1 cellular context compared by ENCODE assay signal in the genomic region with DNA sequence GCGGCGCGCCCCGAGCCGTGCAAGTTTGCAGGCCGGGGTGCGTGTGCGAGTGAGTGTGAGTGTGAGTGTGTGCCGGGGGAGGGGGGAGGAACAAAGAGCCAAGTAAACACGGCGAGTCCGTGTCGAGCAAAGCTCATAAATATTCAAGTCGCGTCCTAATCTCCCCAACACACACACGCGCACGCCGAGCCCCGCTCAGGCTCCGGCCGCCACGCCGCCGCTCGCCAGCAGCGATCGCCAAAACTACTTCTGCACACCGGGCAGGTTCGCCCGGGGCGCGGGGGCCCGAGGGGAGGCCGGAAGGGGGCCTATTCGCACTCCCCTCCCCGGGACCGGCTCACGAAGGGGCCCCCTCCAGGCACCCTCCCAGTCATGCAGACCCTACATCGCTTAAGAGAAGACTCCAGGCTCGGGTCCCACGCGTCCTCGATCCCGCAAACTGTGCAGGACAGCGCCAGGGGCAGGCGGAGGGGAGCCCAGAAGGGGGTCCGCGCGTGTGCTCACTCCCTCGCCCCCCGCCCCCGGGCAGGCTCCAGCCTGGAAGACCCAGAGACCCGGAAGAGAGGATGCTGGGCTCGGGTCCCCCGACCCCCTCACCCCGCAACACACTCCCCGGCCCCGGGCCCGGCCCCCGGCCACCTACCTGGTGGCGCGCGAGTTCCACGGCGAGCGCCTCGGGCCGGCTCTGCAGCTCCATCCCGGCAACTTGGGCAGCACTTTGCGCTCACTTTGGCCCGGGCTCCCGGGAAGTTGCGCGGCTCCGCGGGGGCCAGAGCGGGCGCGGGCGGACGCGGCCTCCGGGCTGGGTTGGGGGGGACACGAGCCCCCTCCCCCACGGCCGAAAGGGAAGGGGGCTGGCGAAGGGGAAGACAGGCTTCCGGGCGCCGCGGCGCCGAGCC.
TF ChIP-seq lines count a peak whose summit lies in the region.

No MANE protein-coding gene starts in this region.

TF ChIP-seq in IMR-90, 13 proteins besides CTCF, POLR2A, EP300 and RAD21 (continued from another document):
- TF ChIP-seq, protein P1, sequence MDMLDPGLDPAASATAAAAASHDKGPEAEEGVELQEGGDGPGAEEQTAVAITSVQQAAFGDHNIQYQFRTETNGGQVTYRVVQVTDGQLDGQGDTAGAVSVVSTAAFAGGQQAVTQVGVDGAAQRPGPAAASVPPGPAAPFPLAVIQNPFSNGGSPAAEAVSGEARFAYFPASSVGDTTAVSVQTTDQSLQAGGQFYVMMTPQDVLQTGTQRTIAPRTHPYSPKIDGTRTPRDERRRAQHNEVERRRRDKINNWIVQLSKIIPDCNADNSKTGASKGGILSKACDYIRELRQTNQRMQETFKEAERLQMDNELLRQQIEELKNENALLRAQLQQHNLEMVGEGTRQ (IDR thresholded peaks at IDR 0.05; ENCODE audit: low read depth, low read length): no peak
- TF ChIP-seq CHD1 (IDR thresholded peaks at IDR 0.05; ENCODE audit: low read depth, low read length) (no peak), MAFK (IDR thresholded peaks at IDR 0.05; ENCODE audit: low read depth, low read length) (no peak)
